Comparison of ENCODE assay signal across 19 cellular contexts in the genomic region with DNA sequence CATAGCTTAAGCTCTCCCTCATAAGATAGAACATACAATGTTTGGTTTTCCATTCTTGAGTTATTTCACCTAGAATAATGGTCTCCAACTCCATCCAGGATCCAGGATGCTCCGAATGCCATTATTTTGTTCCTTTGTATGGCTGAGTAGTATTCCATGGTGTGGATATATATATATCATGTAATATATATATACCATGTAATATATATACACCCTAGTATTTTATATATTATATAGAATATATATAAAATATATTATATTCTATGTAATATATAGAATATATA.
"Had no signal": no experiment of that assay in that cellular context is flagged by ENCODE, and none has a peak within 500 bp of the region (broad histone marks: within the 10 kb centered on the region; RNA-seq: fewer than 3 reads in every experiment).

No MANE protein-coding gene starts in this region.

- H3K36me3 ChIP-seq: colonic mucosa, esophagus squamous epithelium, gastroesophageal sphincter, left lung, lower lobe of right lung, stomach had no signal

- H3K4me3 Mint-ChIP-seq: memory B cell; naive thymus-derived CD4-positive, alpha-beta T cell; nephron progenitor cell; stimulated activated memory B cell treated with anti-CD40 and anti-IgM and Interleukin-4, amounts not matched to agents 10 μg/mL and 1 μg/mL and 100 μg/mL, for 72 hours; type B pancreatic cell had no signal

- H3K27ac Mint-ChIP-seq: memory B cell; nephron progenitor cell; stimulated activated memory B cell treated with anti-CD40 and anti-IgM and Interleukin-4, amounts not matched to agents 10 μg/mL and 1 μg/mL and 100 μg/mL, for 72 hours; type B pancreatic cell had no signal

- H3K4me1 ChIP-seq: colonic mucosa, esophagus squamous epithelium, gastroesophageal sphincter, left lung, lower lobe of right lung, stomach had no signal

- H3K27me3 Mint-ChIP-seq: memory B cell; stimulated activated memory B cell treated with anti-CD40 and anti-IgM and Interleukin-4, amounts not matched to agents 10 μg/mL and 1 μg/mL and 100 μg/mL, for 72 hours had no signal

- H3K27me3 ChIP-seq: colonic mucosa, esophagus squamous epithelium, gastroesophageal sphincter, left lung, stomach had no signal

- DNase-seq: colonic mucosa; dermis blood vessel endothelial cell; esophagus squamous epithelium; foreskin fibroblast; glutamatergic neuron; islet precursor cell; lower lobe of right lung; nephron progenitor cell; stimulated activated CD4-positive, alpha-beta T cell treated with anti-CD3 and anti-CD28 coated beads, Interleukin-15, amount 100 ng/mL, for 24 hours; stimulated activated CD4-positive, alpha-beta T cell treated with anti-CD3 and anti-CD28 coated beads, Interleukin-1b, Interleukin-23, amount 100 ng/mL, for 48 hours; stimulated activated CD4-positive, alpha-beta T cell treated with anti-CD3 and anti-CD28 coated beads, Interleukin-4, amount 100 ng/mL, for 24 hours; stomach; substantia nigra had no signal

- ATAC-seq: stimulated activated memory B cell treated with anti-CD40 and anti-IgM and Interleukin-4, amounts not matched to agents 10 μg/mL and 1 μg/mL and 100 μg/mL, for 72 hours had no signal

- H3K36me3 Mint-ChIP-seq: memory B cell; naive thymus-derived CD4-positive, alpha-beta T cell; stimulated activated memory B cell treated with anti-CD40 and anti-IgM and Interleukin-4, amounts not matched to agents 10 μg/mL and 1 μg/mL and 100 μg/mL, for 72 hours; type B pancreatic cell had no signal

- H3K27ac ChIP-seq: colonic mucosa, esophagus squamous epithelium, gastroesophageal sphincter, left lung, lower lobe of right lung, stomach had no signal

- H3K9me3 Mint-ChIP-seq: memory B cell; stimulated activated memory B cell treated with anti-CD40 and anti-IgM and Interleukin-4, amounts not matched to agents 10 μg/mL and 1 μg/mL and 100 μg/mL, for 72 hours; type B pancreatic cell had no signal

- H3K9me3 ChIP-seq: colonic mucosa, esophagus squamous epithelium, lower lobe of right lung had no signal

- H3K4me1 Mint-ChIP-seq: stimulated activated memory B cell treated with anti-CD40 and anti-IgM and Interleukin-4, amounts not matched to agents 10 μg/mL and 1 μg/mL and 100 μg/mL, for 72 hours had no signal

- H3K4me3 ChIP-seq: colonic mucosa, esophagus squamous epithelium, gastroesophageal sphincter, left lung, lower lobe of right lung, stomach had no signal
